Comparison of ENCODE assay signal across 25 cellular contexts in the genomic region with DNA sequence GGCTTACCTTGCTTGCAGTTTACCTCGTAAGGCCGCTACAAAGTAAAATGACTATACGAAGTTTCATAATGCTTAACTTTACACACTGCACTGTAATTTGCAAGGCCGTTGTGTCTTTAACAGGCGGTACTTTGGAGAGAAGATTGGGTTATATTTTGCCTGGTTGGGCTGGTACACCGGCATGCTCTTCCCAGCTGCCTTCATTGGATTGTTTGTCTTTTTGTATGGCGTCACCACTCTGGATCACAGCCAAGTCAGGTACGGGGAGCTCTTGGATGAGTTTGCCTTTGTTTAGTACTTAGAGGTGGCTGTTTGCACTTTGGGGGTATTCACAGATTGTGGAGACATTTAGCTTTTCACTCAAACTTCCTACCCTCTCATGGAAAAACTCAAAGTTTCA.
DNase-seq lines count a peak whose midpoint lies in the region; ATAC-seq and TF ChIP-seq lines count a peak whose summit lies in the region.
"Had no signal": no experiment of that assay in that cellular context is flagged by ENCODE, and none has a peak within 500 bp of the region (broad histone marks: within the 10 kb centered on the region; RNA-seq: fewer than 3 reads in every experiment).

No MANE protein-coding gene starts in this region.

- DNase-seq in NCI-H345 treated with DMSO at 0.1 percent for 48 hours (lab: John Stamatoyannopoulos, UW; ENCODE audit: unreplicated experiment): peak; percentile 75
- peak; percentile 53 for DNase-seq in colonic mucosa
- no peak for DNase-seq in cardiac septum (ENCODE audit: low spot score)
- DNase-seq in GOT3 (lab: John Stamatoyannopoulos, UW): no peak
- DNase-seq: ACHN; activated CD8-positive, alpha-beta T cell treated with anti-CD3 and anti-CD28 coated beads, Interleukin-2, amount 10 ng/mL, durations not matched to agents 7 days and 5 days; activated naive CD4-positive, alpha-beta T cell treated with anti-CD3 and anti-CD28 coated beads, Interleukin-2, amount 50 U/mL, for 16 hours; BE2C; CD8-positive, alpha-beta T cell; hippocampal formation; NCI-H1048; occipital lobe; Peyer's patch; psoas muscle; SIG-M5; sigmoid colon; stimulated activated CD4-positive, alpha-beta T cell treated with anti-CD3 and anti-CD28 coated beads, Interleukin-4, amount 100 ng/mL, for 4 hours; transverse colon had no signal

- no peak overlapping the region for H3K9ac ChIP-seq in colonic mucosa (ENCODE audit: low read depth in 2 of 2, low read length in 2 of 2)

- H3K4me1 ChIP-seq in HEK293 (ENCODE audit: control insufficient read depth, insufficient read depth, low read length) (no peaks in the 10 kb centered on the region), colonic mucosa (no peaks in the 10 kb centered on the region)
- H3K4me1 ChIP-seq: BE2C, Peyer's patch, psoas muscle, transverse colon had no signal

- H3K9me3 ChIP-seq in HEK293 (ENCODE audit: control insufficient read depth, insufficient read depth, low read depth, low read length): no peaks in the 10 kb centered on the region
- H3K9me3 ChIP-seq in colonic mucosa: no peaks in the 10 kb centered on the region
- H3K9me3 ChIP-seq: BE2C, Peyer's patch, psoas muscle, sigmoid colon, transverse colon had no signal

- H3K36me3 ChIP-seq in HEK293 (ENCODE audit: control insufficient read depth in 2 of 2, insufficient read depth in 1 of 2, low read length in 2 of 2) (no peaks in the 10 kb centered on the region), colonic mucosa (no peaks in the 10 kb centered on the region)
- H3K36me3 ChIP-seq: BE2C, Peyer's patch, sigmoid colon, transverse colon had no signal

- peak overlapping the region; percentile 15 for H3K27ac ChIP-seq in 22Rv1
- H3K27ac ChIP-seq in HEK293 (ENCODE audit: extremely low read depth, low read depth, low read length): no peak overlapping the region
- no peak overlapping the region for H3K27ac ChIP-seq in colonic mucosa
- H3K27ac ChIP-seq: Peyer's patch, psoas muscle, sigmoid colon, transverse colon had no signal

- intact Hi-C loops in colonic mucosa (cut with DNase I) (no loop called here), cardiac septum (cut with DNase I) (no loop called here)

- ATAC-seq in GM19023 (IDR thresholded peaks at IDR 0.05; ENCODE audit: unreplicated experiment): no peak
- no peak for ATAC-seq in HG03460 (IDR thresholded peaks at IDR 0.05; ENCODE audit: unreplicated experiment)
- ATAC-seq: activated CD8-positive, alpha-beta T cell treated with anti-CD3 and anti-CD28 coated beads, Interleukin-2, amount 10 ng/mL, durations not matched to agents 7 days and 5 days; CD8-positive, alpha-beta T cell; natural killer cell treated with Interleukin-12 subunit alpha and Interleukin-12 subunit beta and Interleukin-15 and Interleukin-18, amount 100 ng/mL, for 72 hours; psoas muscle; stimulated activated effector memory CD8-positive, alpha-beta T cell treated with anti-CD3 and anti-CD28 coated beads, Interleukin-12 subunit alpha, Interleukin-12 subunit beta, amount 100 ng/mL, for 72 hours had no signal

- H3K4me3 ChIP-seq in HEK293 (ENCODE audit: low read depth, low read length) (no peak overlapping the region), colonic mucosa (no peak overlapping the region)
- H3K4me3 ChIP-seq: lung, Peyer's patch, psoas muscle, sigmoid colon, transverse colon had no signal

- CTCF ChIA-PET in HEK293 (lab: Yijun Ruan, JAX): interaction anchor here (0.6 to 1.3 kb wide), 2 partner anchors 10 to 148 kb away, joined by 3 to 5 read pairs; no protein-coding TSS in a partner anchor

- POLR2A ChIA-PET in HEK293 (lab: Yijun Ruan, JAX): no interaction called here

- H3K27me3 ChIP-seq in colonic mucosa: no peaks in the 10 kb centered on the region
- H3K27me3 ChIP-seq: BE2C, Peyer's patch, sigmoid colon, transverse colon had no signal

- TF ChIP-seq CTCF in 22Rv1 (IDR thresholded peaks at IDR 0.05) (no peak), HEK293 (tag by site-specific recombination; IDR thresholded peaks at IDR 0.05) (no peak), colonic mucosa (IDR thresholded peaks at IDR 0.05) (no peak)

TF ChIP-seq in HEK293, 187 proteins besides CTCF, POLR2A, EP300 and RAD21:
- TF ChIP-seq ZNF792 (tag by site-specific recombination; IDR thresholded peaks at IDR 0.05) (no peak), ZNF600 (tag by site-specific recombination; IDR thresholded peaks at IDR 0.05) (no peak), ZFP3 (tag by site-specific recombination; IDR thresholded peaks at IDR 0.05; ENCODE audit: low read depth) (no peak), KLF7 (tag by site-specific recombination; IDR thresholded peaks at IDR 0.05; ENCODE audit: borderline replicate concordance) (no peak)
- TF ChIP-seq, protein P1, sequence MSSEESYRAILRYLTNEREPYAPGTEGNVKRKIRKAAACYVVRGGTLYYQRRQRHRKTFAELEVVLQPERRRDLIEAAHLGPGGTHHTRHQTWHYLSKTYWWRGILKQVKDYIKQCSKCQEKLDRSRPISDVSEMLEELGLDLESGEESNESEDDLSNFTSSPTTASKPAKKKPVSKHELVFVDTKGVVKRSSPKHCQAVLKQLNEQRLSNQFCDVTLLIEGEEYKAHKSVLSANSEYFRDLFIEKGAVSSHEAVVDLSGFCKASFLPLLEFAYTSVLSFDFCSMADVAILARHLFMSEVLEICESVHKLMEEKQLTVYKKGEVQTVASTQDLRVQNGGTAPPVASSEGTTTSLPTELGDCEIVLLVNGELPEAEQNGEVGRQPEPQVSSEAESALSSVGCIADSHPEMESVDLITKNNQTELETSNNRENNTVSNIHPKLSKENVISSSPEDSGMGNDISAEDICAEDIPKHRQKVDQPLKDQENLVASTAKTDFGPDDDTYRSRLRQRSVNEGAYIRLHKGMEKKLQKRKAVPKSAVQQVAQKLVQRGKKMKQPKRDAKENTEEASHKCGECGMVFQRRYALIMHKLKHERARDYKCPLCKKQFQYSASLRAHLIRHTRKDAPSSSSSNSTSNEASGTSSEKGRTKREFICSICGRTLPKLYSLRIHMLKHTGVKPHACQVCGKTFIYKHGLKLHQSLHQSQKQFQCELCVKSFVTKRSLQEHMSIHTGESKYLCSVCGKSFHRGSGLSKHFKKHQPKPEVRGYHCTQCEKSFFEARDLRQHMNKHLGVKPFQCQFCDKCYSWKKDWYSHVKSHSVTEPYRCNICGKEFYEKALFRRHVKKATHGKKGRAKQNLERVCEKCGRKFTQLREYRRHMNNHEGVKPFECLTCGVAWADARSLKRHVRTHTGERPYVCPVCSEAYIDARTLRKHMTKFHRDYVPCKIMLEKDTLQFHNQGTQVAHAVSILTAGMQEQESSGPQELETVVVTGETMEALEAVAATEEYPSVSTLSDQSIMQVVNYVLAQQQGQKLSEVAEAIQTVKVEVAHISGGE (tag by site-specific recombination; conservative IDR thresholded peaks at IDR 0.05; ENCODE audit: low read depth): no peak
- TF ChIP-seq, protein P2, sequence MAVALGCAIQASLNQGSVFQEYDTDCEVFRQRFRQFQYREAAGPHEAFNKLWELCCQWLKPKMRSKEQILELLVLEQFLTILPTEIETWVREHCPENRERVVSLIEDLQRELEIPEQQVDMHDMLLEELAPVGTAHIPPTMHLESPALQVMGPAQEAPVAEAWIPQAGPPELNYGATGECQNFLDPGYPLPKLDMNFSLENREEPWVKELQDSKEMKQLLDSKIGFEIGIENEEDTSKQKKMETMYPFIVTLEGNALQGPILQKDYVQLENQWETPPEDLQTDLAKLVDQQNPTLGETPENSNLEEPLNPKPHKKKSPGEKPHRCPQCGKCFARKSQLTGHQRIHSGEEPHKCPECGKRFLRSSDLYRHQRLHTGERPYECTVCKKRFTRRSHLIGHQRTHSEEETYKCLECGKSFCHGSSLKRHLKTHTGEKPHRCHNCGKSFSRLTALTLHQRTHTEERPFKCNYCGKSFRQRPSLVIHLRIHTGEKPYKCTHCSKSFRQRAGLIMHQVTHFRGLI (tag by site-specific recombination; IDR thresholded peaks at IDR 0.05): peak; percentile 95
TF ChIP-seq in HEK293: peak in this region for 1.

Comparison
In these comparisons a context has a peak if more than half of its experiments do, and no peak if none do; other contexts are left out.
1. DNase-seq: peak in NCI-H345 treated with DMSO at 0.1 percent for 48 hours (single experiment) and colonic mucosa (single experiment); none in cardiac septum (single experiment) and GOT3 (single experiment).